22 cellular contexts compared by ENCODE assay signal in the genomic region with DNA sequence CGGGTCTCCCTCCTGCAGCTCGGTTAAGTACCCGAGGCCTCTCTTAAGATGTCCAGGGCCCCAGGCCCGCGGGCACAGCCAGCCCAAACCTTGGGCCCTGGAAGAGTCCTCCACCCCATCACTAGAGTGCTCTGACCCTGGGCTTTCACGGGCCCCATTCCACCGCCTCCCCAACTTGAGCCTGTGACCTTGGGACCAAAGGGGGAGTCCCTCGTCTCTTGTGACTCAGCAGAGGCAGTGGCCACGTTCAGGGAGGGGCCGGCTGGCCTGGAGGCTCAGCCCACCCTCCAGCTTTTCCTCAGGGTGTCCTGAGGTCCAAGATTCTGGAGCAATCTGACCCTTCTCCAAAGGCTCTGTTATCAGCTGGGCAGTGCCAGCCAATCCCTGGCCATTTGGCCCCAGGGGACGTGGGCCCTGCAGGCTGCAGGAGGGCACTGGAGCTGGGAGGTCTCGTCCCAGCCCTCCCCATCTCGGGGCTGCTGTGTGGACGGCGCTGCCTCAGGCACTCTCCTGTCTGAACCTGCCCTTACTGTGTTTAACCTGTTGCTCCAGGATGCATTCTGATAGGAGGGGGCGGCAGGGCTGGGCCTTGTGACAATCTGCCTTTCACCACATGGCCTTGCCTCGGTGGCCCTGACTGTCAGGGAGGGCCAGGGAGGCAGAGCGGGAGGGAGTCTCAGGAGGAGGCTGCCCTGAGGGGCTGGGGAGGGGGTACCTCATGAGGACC. TPM values are rescaled to one million over a fixed set of nuclear protein-coding genes. Genes with fewer than 3 reads are reported as not detected.
DNase-seq lines count a peak whose midpoint lies in the region; ATAC-seq, FAIRE-seq and TF ChIP-seq lines count a peak whose summit lies in the region.
"Had no signal": no experiment of that assay in that cellular context is flagged by ENCODE, and none has a peak within 500 bp of the region (broad histone marks: within the 10 kb centered on the region; RNA-seq: fewer than 3 reads in every experiment).

No MANE protein-coding gene starts in this region.

- no peak for TF ChIP-seq EP300 in H1 (IDR thresholded peaks at IDR 0.05; ENCODE audit: borderline replicate concordance in 1 of 2, low read depth in 2 of 2, low read length in 2 of 2)

- no peak overlapping the region for H3K23ac ChIP-seq in H1 (ENCODE audit: insufficient read length)

- H3K4me1 Mint-ChIP-seq in stimulated activated effector memory CD8-positive, alpha-beta T cell treated with anti-CD3 and anti-CD28 coated beads, Interleukin-12 subunit alpha, Interleukin-12 subunit beta, amount 100 ng/mL, for 72 hours = peaks cover 6% of the 10 kb centered on the region
- peaks cover 2% of the 10 kb centered on the region for H3K4me1 Mint-ChIP-seq in activated naive CD4-positive, alpha-beta T cell treated with anti-CD3 and anti-CD28 coated beads for 36 hours (ENCODE audit: low read depth)

- BruUV-seq in PC-3 (replicated peaks; lab: Mats Ljungman, UMichigan) = TSS peak; percentile 27

- no peak overlapping the region for H2BK12ac ChIP-seq in H1 (ENCODE audit: low read depth, low read length)

- no peak overlapping the region for H2BK15ac ChIP-seq in H1 (ENCODE audit: low read length)

- H4K91ac ChIP-seq in H1 (replicated peaks; ENCODE audit: insufficient read length, low read length) = no peak overlapping the region

- H3K36me3 ChIP-seq in PC-3 (ENCODE audit: low read depth, low read length) (no peaks in the 10 kb centered on the region; the same call in 1 of the 2 replicates), H1 (ENCODE audit: control insufficient read depth in 2 of 4, insufficient read depth in 4 of 4, low read length in 3 of 4) (peaks cover 17 to 44% (median 28%) of the 10 kb centered on the region in 4 experiments)

- no peak for ATAC-seq in PC-3
- no peak for ATAC-seq in stimulated activated effector memory CD8-positive, alpha-beta T cell treated with anti-CD3 and anti-CD28 coated beads, Interleukin-12 subunit alpha, Interleukin-12 subunit beta, amount 100 ng/mL, for 72 hours
- ATAC-seq: lower lobe of right lung; stimulated activated naive CD8-positive, alpha-beta T cell treated with anti-CD3 and anti-CD28 coated beads, Interleukin-15, Interleukin-2, amounts not matched to agents 100 U/mL and 50 U/mL, for 24 hours; WTC11 had no signal

- H3K9me3 Mint-ChIP-seq in stimulated activated effector memory CD8-positive, alpha-beta T cell treated with anti-CD3 and anti-CD28 coated beads, Interleukin-12 subunit alpha, Interleukin-12 subunit beta, amount 100 ng/mL, for 72 hours = no peaks in the 10 kb centered on the region
- H3K9me3 Mint-ChIP-seq in activated naive CD4-positive, alpha-beta T cell treated with anti-CD3 and anti-CD28 coated beads for 36 hours = no peaks in the 10 kb centered on the region
- H3K9me3 Mint-ChIP-seq: activated CD4-positive, alpha-beta memory T cell treated with anti-CD3 and anti-CD28 coated beads, Interleukin-2, amount 10 ng/mL, durations not matched to agents 7 days and 5 days; brain; CD4-positive, alpha-beta T cell; WTC11 had no signal

- H3K4ac ChIP-seq in H1 (replicated peaks; ENCODE audit: insufficient read length, low read depth, low read length) = no peak overlapping the region

- H3K14ac ChIP-seq in H1 (ENCODE audit: insufficient read length) = no peak overlapping the region

- intact Hi-C loops in PC-3 (cut with micrococcal nuclease) = no loop called here
- intact Hi-C loops in activated naive CD4-positive, alpha-beta T cell treated with anti-CD3 and anti-CD28 coated beads for 36 hours (cut with micrococcal nuclease) = no loop called here

- no peak overlapping the region for H2AK5ac ChIP-seq in H1 (ENCODE audit: low read depth, low read length)

- WGBS in H1 (ENCODE audit: extremely low coverage in 1 of 2, insufficient coverage in 1 of 2, insufficient read length in 1 of 2, insufficient replicate concordance in 2 of 2, low coverage in 1 of 2, low lambda C conversion rate in 2 of 2, missing lambda C conversion rate in 1 of 2), 2 experiments = 87% methylated on average over 17 of the region's 18 CpGs; no CpG with 5 or more reads in 1 of the 2 experiments

- H2BK20ac ChIP-seq in H1 (ENCODE audit: low read length) = no peak overlapping the region

- no peak overlapping the region for H3K4me3 ChIP-seq in PC-3 (ENCODE audit: low read length)
- H3K4me3 ChIP-seq in H1 (ENCODE audit: extremely low read depth in 1 of 4, insufficient read depth in 2 of 4, low read depth in 3 of 4, low read length in 4 of 4) = no peak overlapping the region
- H3K4me3 ChIP-seq: lower lobe of right lung, smooth muscle cell had no signal

- H2BK120ac ChIP-seq in H1 (replicated peaks; ENCODE audit: low read depth, low read length) = no peak overlapping the region

- H3K27ac ChIP-seq in PC-3 (ENCODE audit: low read length) (no peak overlapping the region), H1 (ENCODE audit: low read depth, low read length) (no peak overlapping the region)
- H3K27ac ChIP-seq: lower lobe of right lung had no signal

- no peak overlapping the region for H3K18ac ChIP-seq in H1 (ENCODE audit: extremely low read depth, low read length)

- H3K23me2 ChIP-seq in H1 (ENCODE audit: low read depth, low read length) = no peaks in the 10 kb centered on the region

- no peak for TF ChIP-seq RAD21 in H1 (IDR thresholded peaks at IDR 0.05 in 1 of 2, conservative IDR thresholded peaks at IDR 0.05 in 1 of 2; ENCODE audit: low read depth in 2 of 2, low read length in 2 of 2)

- H2AFZ ChIP-seq in PC-3 (ENCODE audit: low read length) (no peak overlapping the region), H1 (ENCODE audit: low read length) (no peak overlapping the region)

- H3K4me3 Mint-ChIP-seq in stimulated activated effector memory CD8-positive, alpha-beta T cell treated with anti-CD3 and anti-CD28 coated beads, Interleukin-12 subunit alpha, Interleukin-12 subunit beta, amount 100 ng/mL, for 72 hours = no peak overlapping the region
- H3K4me3 Mint-ChIP-seq in activated naive CD4-positive, alpha-beta T cell treated with anti-CD3 and anti-CD28 coated beads for 36 hours = no peak overlapping the region
- H3K4me3 Mint-ChIP-seq: activated CD4-positive, alpha-beta memory T cell treated with anti-CD3 and anti-CD28 coated beads, Interleukin-2, amount 10 ng/mL, durations not matched to agents 7 days and 5 days; brain; CD4-positive, alpha-beta T cell; WTC11 had no signal

- H4K8ac ChIP-seq in H1 (ENCODE audit: extremely low read depth, insufficient read depth, low read length) = no peak overlapping the region

- no peak for TF ChIP-seq CTCF in PC-3 (conservative IDR thresholded peaks at IDR 0.05; ENCODE audit: low read depth, low read length)
- no peak for TF ChIP-seq CTCF in H1 (IDR thresholded peaks at IDR 0.05; ENCODE audit: control extremely low read depth in 1 of 3, insufficient read depth in 1 of 3, low read depth in 1 of 3, low read length in 3 of 3)

- no peaks in the 10 kb centered on the region for H3K79me1 ChIP-seq in H1 (ENCODE audit: low read depth, low read length)

- DNase-seq in PC-3 = no peak
- DNase-seq in H1 (ENCODE audit: low read depth in 1 of 2, low spot score in 2 of 2) = no peak
- DNase-seq in stimulated activated effector memory CD8-positive, alpha-beta T cell treated with anti-CD3 and anti-CD28 coated beads, Interleukin-12 subunit alpha, Interleukin-12 subunit beta, amount 100 ng/mL, for 72 hours (ENCODE audit: low spot score in 2 of 2) = no peak
- no peak for DNase-seq in activated naive CD4-positive, alpha-beta T cell treated with anti-CD3 and anti-CD28 coated beads for 36 hours
- no peak for DNase-seq in ecto neural progenitor cell (ENCODE audit: low spot score)
- DNase-seq: activated CD4-positive, alpha-beta memory T cell treated with anti-CD3 and anti-CD28 coated beads, Interleukin-2, amount 10 ng/mL, durations not matched to agents 7 days and 5 days; activated effector memory CD4-positive, alpha-beta T cell treated with anti-CD3 and anti-CD28 coated beads, Interleukin-2, amount 50 U/mL, for 16 hours; CD4-positive, alpha-beta T cell; HCEC 1CT; kidney; lower lobe of right lung; NCI-H146; NCI-H69; occipital lobe; stimulated activated CD4-positive, alpha-beta T cell treated with anti-CD3 and anti-CD28 coated beads, Interleukin-2, amount 100 ng/mL, for 48 hours; stimulated activated naive CD8-positive, alpha-beta T cell treated with anti-CD3 and anti-CD28 coated beads, Interleukin-15, Interleukin-2, amounts not matched to agents 100 U/mL and 50 U/mL, for 24 hours; T1000 had no signal

- H3K27ac Mint-ChIP-seq in stimulated activated effector memory CD8-positive, alpha-beta T cell treated with anti-CD3 and anti-CD28 coated beads, Interleukin-12 subunit alpha, Interleukin-12 subunit beta, amount 100 ng/mL, for 72 hours = peak overlapping the region; percentile 60
- H3K27ac Mint-ChIP-seq in activated naive CD4-positive, alpha-beta T cell treated with anti-CD3 and anti-CD28 coated beads for 36 hours = no peak overlapping the region
- H3K27ac Mint-ChIP-seq: activated CD4-positive, alpha-beta memory T cell treated with anti-CD3 and anti-CD28 coated beads, Interleukin-2, amount 10 ng/mL, durations not matched to agents 7 days and 5 days; CD4-positive, alpha-beta T cell; WTC11 had no signal

- H4K20me1 ChIP-seq in PC-3 (ENCODE audit: low read length) (no peaks in the 10 kb centered on the region), H1 (replicated peaks in 1 of 2; ENCODE audit: control insufficient read depth in 1 of 2, insufficient read depth in 2 of 2, low read length in 2 of 2) (peaks cover 3 to 11% of the 10 kb centered on the region in 2 experiments)

- H3K36me3 Mint-ChIP-seq in stimulated activated effector memory CD8-positive, alpha-beta T cell treated with anti-CD3 and anti-CD28 coated beads, Interleukin-12 subunit alpha, Interleukin-12 subunit beta, amount 100 ng/mL, for 72 hours = peaks cover 46% of the 10 kb centered on the region
- H3K36me3 Mint-ChIP-seq in activated naive CD4-positive, alpha-beta T cell treated with anti-CD3 and anti-CD28 coated beads for 36 hours (ENCODE audit: low read depth) = peaks cover 2% of the 10 kb centered on the region

- no peaks in the 10 kb centered on the region for H3F3A ChIP-seq in PC-3 (ENCODE audit: low read length, unreplicated experiment)

- H3K9ac ChIP-seq in PC-3 (ENCODE audit: low read length) (no peak overlapping the region), H1 (replicated peaks in 1 of 4; ENCODE audit: extremely low read depth in 1 of 4, low read depth in 3 of 4, low read length in 3 of 4) (no peak overlapping the region)

- H3K9me2 ChIP-seq in PC-3 (replicated peaks; ENCODE audit: low read length) = no peaks in the 10 kb centered on the region

- H3K27me3 ChIP-seq in PC-3 (ENCODE audit: low read length) (no peaks in the 10 kb centered on the region), H1 (replicated peaks in 1 of 4; ENCODE audit: control insufficient read depth in 3 of 4, extremely low read depth in 1 of 4, insufficient read depth in 3 of 4, low read length in 3 of 4) (peaks cover 0 to 2% (median under 1%) of the 10 kb centered on the region in 4 experiments; a peak in 4 of 7 replicates)

- H3K4me1 ChIP-seq in PC-3 (ENCODE audit: insufficient read depth, low read length) (peaks cover 2% of the 10 kb centered on the region; the same call in 1 of the 2 replicates), H1 (replicated peaks in 1 of 4; ENCODE audit: control insufficient read depth in 3 of 4, insufficient read depth in 4 of 4, low read length in 3 of 4) (peaks cover 0 to 9% (median 4%) of the 10 kb centered on the region in 4 experiments; a peak in 6 of 7 replicates)

- H3K79me2 ChIP-seq in PC-3 (ENCODE audit: low read length) (no peaks in the 10 kb centered on the region), H1 (ENCODE audit: control insufficient read depth in 1 of 2, insufficient read depth in 2 of 2, low read length in 2 of 2) (no peaks in the 10 kb centered on the region)

- H3K27me3 Mint-ChIP-seq in activated naive CD4-positive, alpha-beta T cell treated with anti-CD3 and anti-CD28 coated beads for 36 hours (ENCODE audit: low read depth) = no peaks in the 10 kb centered on the region
- H3K27me3 Mint-ChIP-seq: brain had no signal

- FAIRE-seq in H1 (lab: Jason Lieb, UNC) = no peak
- FAIRE-seq: colon, G401.6, kidney had no signal

- H3K4me2 ChIP-seq in PC-3 (ENCODE audit: low read length) (no peak overlapping the region), H1 (ENCODE audit: insufficient read depth in 1 of 2, low read depth in 2 of 2, low read length in 2 of 2) (no peak overlapping the region)
- H3K4me2 ChIP-seq: smooth muscle cell had no signal

- H3K56ac ChIP-seq in H1 (replicated peaks; ENCODE audit: insufficient read length, low read depth, low read length) = no peak overlapping the region

- no peak for TF ChIP-seq POLR2A in H1 (IDR thresholded peaks at IDR 0.05; ENCODE audit: control extremely low read depth in 1 of 2, low read depth in 2 of 2, low read length in 2 of 2)

- H4K5ac ChIP-seq in H1 (ENCODE audit: insufficient read length, low read depth, low read length) = no peak overlapping the region

- CTCF ChIA-PET in PC-3 (lab: Charles Lee) (no interaction called here), H1 (lab: Charles Lee; ENCODE audit: partially characterized antibody) (interaction anchor here (0.6 to 10.9 kb wide), 7 partner anchors 9 to 241 kb away, joined by 3 to 172 read pairs (median 4); no protein-coding TSS in a partner anchor)
- CTCF ChIA-PET in activated naive CD4-positive, alpha-beta T cell treated with anti-CD3 and anti-CD28 coated beads for 36 hours (lab: Charles Lee) = interaction anchor here (1.2 to 2.0 kb wide), 2 partner anchors 33 to 216 kb away, joined by 3 to 6 read pairs; no protein-coding TSS in a partner anchor

- POLR2A ChIA-PET in PC-3 (lab: Charles Lee; ENCODE audit: unreplicated experiment) (no interaction called here), H1 (lab: Charles Lee; ENCODE audit: partially characterized antibody) (interaction anchor here (0.6 to 1.8 kb wide), 11 partner anchors 9 to 242 kb away, joined by 3 to 8 read pairs (median 3); a partner anchor contains a TSS)

- no peak overlapping the region for H2BK5ac ChIP-seq in H1 (ENCODE audit: low read depth, low read length)

- H3K9me3 ChIP-seq in PC-3 (ENCODE audit: low read length) = no peaks in the 10 kb centered on the region
- H3K9me3 ChIP-seq in H1 (ENCODE audit: insufficient read depth in 2 of 2, low read depth in 1 of 2, low read length in 1 of 2) = no peaks in the 10 kb centered on the region
- H3K9me3 ChIP-seq: lower lobe of right lung had no signal

RNA-seq across cellular contexts. Expression of a gene that starts 25.0 kb away (rescaled TPM):
- total RNA-seq in PC-3 (2014; rRNA removed) = 67.9 and 119 TPM in 2 replicates
- total RNA-seq in H1 (2021; fragmentation: NEBNext Ultra II Directional; extraction: Animal tissue kit (Norgen Biotek cat#: 25700)) = 40.2 and 43.8 TPM in 2 replicates
- polyA plus RNA-seq in H1 (2011; rRNA removed) = 76.3 and 113 TPM in 2 replicates
- 75.7 TPM for polyA plus RNA-seq in H1 (2011; cell fraction: cytosol; rRNA removed)
- 349 TPM for polyA plus RNA-seq in H1 (2011; cell fraction: nucleus; rRNA removed)
- 35.5 to 56.1 TPM (median 47.0 TPM) in 4 replicates for polyA plus RNA-seq in H1 (2012, experiment 1 of 2)
- polyA plus RNA-seq in H1 (2012, experiment 2 of 2) = 45.1 TPM
- polyA plus RNA-seq in H1 (2013, experiment 1 of 2) = 69.5 TPM
- 71.8 TPM for polyA plus RNA-seq in H1 (2013, experiment 2 of 2)
- polyA minus RNA-seq in H1 (2011; rRNA and poly(A)+ RNA removed) = 31.1 and 40.9 TPM in 2 replicates
- 34.5 TPM for polyA minus RNA-seq in H1 (2011; cell fraction: cytosol; rRNA and poly(A)+ RNA removed)
- 39.8 TPM for polyA minus RNA-seq in H1 (2011; cell fraction: nucleus; rRNA and poly(A)+ RNA removed)
- total RNA-seq in activated naive CD4-positive, alpha-beta T cell treated with anti-CD3 and anti-CD28 coated beads for 36 hours = 1 to 10 TPM; 4.2 to 4.3 TPM

RNA-seq across cellular contexts. Expression of a gene that starts 38.3 kb away (rescaled TPM):
- 246 and 305 TPM in 2 replicates for total RNA-seq in PC-3 (2014; rRNA removed)
- 499 and 526 TPM in 2 replicates for total RNA-seq in H1 (2021; fragmentation: NEBNext Ultra II Directional; extraction: Animal tissue kit (Norgen Biotek cat#: 25700))
- polyA plus RNA-seq in H1 (2011; rRNA removed) = 635 and 701 TPM in 2 replicates
- 497 TPM for polyA plus RNA-seq in H1 (2011; cell fraction: cytosol; rRNA removed)
- polyA plus RNA-seq in H1 (2011; cell fraction: nucleus; rRNA removed) = 671 TPM
- polyA plus RNA-seq in H1 (2012, experiment 1 of 2) = 387 to 431 TPM (median 414 TPM) in 4 replicates
- polyA plus RNA-seq in H1 (2012, experiment 2 of 2) = 532 TPM
- polyA plus RNA-seq in H1 (2013, experiment 1 of 2) = 1,100 TPM
- 1,238 TPM for polyA plus RNA-seq in H1 (2013, experiment 2 of 2)
- 977 and 989 TPM in 2 replicates for polyA minus RNA-seq in H1 (2011; rRNA and poly(A)+ RNA removed)
- 321 TPM for polyA minus RNA-seq in H1 (2011; cell fraction: cytosol; rRNA and poly(A)+ RNA removed)
- polyA minus RNA-seq in H1 (2011; cell fraction: nucleus; rRNA and poly(A)+ RNA removed) = 205 TPM
- total RNA-seq in activated naive CD4-positive, alpha-beta T cell treated with anti-CD3 and anti-CD28 coated beads for 36 hours = 10 to 100 TPM; 32.1 to 34.1 TPM

RNA-seq across cellular contexts. Expression of a gene that starts 49.6 kb away (rescaled TPM):
- 79.4 and 84.4 TPM in 2 replicates for total RNA-seq in PC-3 (2014; rRNA removed)
- 115 and 116 TPM in 2 replicates for total RNA-seq in H1 (2021; fragmentation: NEBNext Ultra II Directional; extraction: Animal tissue kit (Norgen Biotek cat#: 25700))
- 141 and 160 TPM in 2 replicates for polyA plus RNA-seq in H1 (2011; rRNA removed)
- polyA plus RNA-seq in H1 (2011; cell fraction: cytosol; rRNA removed) = 127 TPM
- polyA plus RNA-seq in H1 (2011; cell fraction: nucleus; rRNA removed) = 141 TPM
- polyA plus RNA-seq in H1 (2012, experiment 1 of 2) = 83.3 to 97.8 TPM (median 90.8 TPM) in 4 replicates
- polyA plus RNA-seq in H1 (2012, experiment 2 of 2) = 40.1 TPM
- polyA plus RNA-seq in H1 (2013, experiment 1 of 2) = 153 TPM
- 174 TPM for polyA plus RNA-seq in H1 (2013, experiment 2 of 2)
- 251 and 278 TPM in 2 replicates for polyA minus RNA-seq in H1 (2011; rRNA and poly(A)+ RNA removed)
- 150 TPM for polyA minus RNA-seq in H1 (2011; cell fraction: cytosol; rRNA and poly(A)+ RNA removed)
- 146 TPM for polyA minus RNA-seq in H1 (2011; cell fraction: nucleus; rRNA and poly(A)+ RNA removed)
- 10 to 100 TPM; 12.1 to 12.8 TPM for total RNA-seq in activated naive CD4-positive, alpha-beta T cell treated with anti-CD3 and anti-CD28 coated beads for 36 hours

RNA-seq across cellular contexts. Expression of a gene that starts 51.0 kb away (rescaled TPM):
- 6.6 and 7.9 TPM in 2 replicates for total RNA-seq in PC-3 (2014; rRNA removed)
- total RNA-seq in H1 (2021; fragmentation: NEBNext Ultra II Directional; extraction: Animal tissue kit (Norgen Biotek cat#: 25700)) = 5.7 and 6.8 TPM in 2 replicates
- 7.9 and 10.8 TPM in 2 replicates for polyA plus RNA-seq in H1 (2011; rRNA removed)
- polyA plus RNA-seq in H1 (2011; cell fraction: cytosol; rRNA removed) = 7.0 TPM
- polyA plus RNA-seq in H1 (2011; cell fraction: nucleus; rRNA removed) = 9.4 TPM
- polyA plus RNA-seq in H1 (2012, experiment 1 of 2) = 5.8 to 13.8 TPM (median 7.0 TPM) in 4 replicates
- 62.0 TPM for polyA plus RNA-seq in H1 (2012, experiment 2 of 2)
- 4.5 TPM for polyA plus RNA-seq in H1 (2013, experiment 1 of 2)
- 6.3 TPM for polyA plus RNA-seq in H1 (2013, experiment 2 of 2)
- 3.0 and 3.2 TPM in 2 replicates for polyA minus RNA-seq in H1 (2011; rRNA and poly(A)+ RNA removed)
- polyA minus RNA-seq in H1 (2011; cell fraction: cytosol; rRNA and poly(A)+ RNA removed) = 6.1 TPM
- 4.5 TPM for polyA minus RNA-seq in H1 (2011; cell fraction: nucleus; rRNA and poly(A)+ RNA removed)
- total RNA-seq in activated naive CD4-positive, alpha-beta T cell treated with anti-CD3 and anti-CD28 coated beads for 36 hours = under 1 TPM; 0.52 to 0.74 TPM
- total RNA-seq: activated CD4-positive, alpha-beta memory T cell treated with anti-CD3 and anti-CD28 coated beads, Interleukin-2, amount 10 ng/mL, durations not matched to agents 7 days and 5 days; CD4-positive, alpha-beta T cell had no signal
